In the genomic region with DNA sequence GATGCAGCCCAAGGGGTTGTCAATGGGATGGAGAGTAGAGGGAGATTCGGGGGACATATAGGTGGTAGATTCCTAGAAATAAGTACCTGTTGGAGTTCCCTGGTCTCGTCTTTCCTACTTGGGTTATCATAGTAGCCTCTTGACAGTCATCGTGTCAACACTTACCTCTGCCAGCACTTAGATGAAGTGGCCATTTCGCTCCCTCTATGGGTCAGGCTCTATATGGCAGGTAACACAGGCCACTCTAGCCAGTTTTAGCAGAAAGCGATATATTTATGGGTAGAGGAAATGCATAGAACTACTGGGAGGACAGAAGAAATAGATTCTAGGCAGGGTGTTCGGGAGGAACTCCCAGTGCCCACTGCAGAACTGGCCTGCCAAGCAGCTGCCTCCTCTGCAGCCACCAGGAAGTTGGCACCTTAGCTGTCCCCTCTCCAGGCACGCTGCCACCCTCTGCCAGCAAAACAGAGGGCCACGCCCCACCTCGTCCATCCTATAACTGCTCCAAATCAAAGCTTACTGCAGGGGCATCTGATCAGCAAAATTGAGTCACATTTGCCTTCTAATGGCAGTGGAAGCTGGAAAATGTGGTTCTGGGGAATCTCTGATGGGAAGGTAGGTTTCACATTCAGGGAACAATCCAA, we compare ENCODE assay signal across 11 cellular contexts.
DNase-seq lines count a peak whose midpoint lies in the region; ATAC-seq, FAIRE-seq and TF ChIP-seq lines count a peak whose summit lies in the region.
"Had no signal": no experiment of that assay in that cellular context is flagged by ENCODE, and none has a peak within 500 bp of the region (broad histone marks: within the 10 kb centered on the region; RNA-seq: fewer than 3 reads in every experiment).

No MANE protein-coding gene starts in this region.

- no peaks in the 10 kb centered on the region for H3K9me3 ChIP-seq in DND-41 (ENCODE audit: insufficient read depth, low read length, severe bottlenecking)
- no peaks in the 10 kb centered on the region for H3K9me3 ChIP-seq in keratinocyte (ENCODE audit: control insufficient read depth, low read depth, low read length)

- dilution Hi-C loops in keratinocyte (cut with MboI; ENCODE audit: extremely low pct_ligation_motif_present, low sequenced_read_pairs), result no loop called here

- H3K27ac ChIP-seq in DND-41 (ENCODE audit: low read length), result no peak overlapping the region
- no peak overlapping the region for H3K27ac ChIP-seq in keratinocyte (ENCODE audit: control insufficient read depth, insufficient read depth, low read length)
- H3K27ac ChIP-seq in dorsolateral prefrontal cortex, result no peak overlapping the region

- FAIRE-seq in keratinocyte (lab: Jason Lieb, UNC), result no peak
- FAIRE-seq: D721Med had no signal

- no peaks in the 10 kb centered on the region for H3K36me3 ChIP-seq in DND-41 (ENCODE audit: insufficient read depth, low read length)
- H3K36me3 ChIP-seq in keratinocyte (ENCODE audit: control insufficient read depth in 2 of 2, extremely low read depth in 1 of 2, insufficient read depth in 2 of 2, low read length in 2 of 2), result no peaks in the 10 kb centered on the region

- no peaks in the 10 kb centered on the region for H3K79me2 ChIP-seq in DND-41 (ENCODE audit: insufficient read depth, low read length)
- H3K79me2 ChIP-seq in keratinocyte (ENCODE audit: control insufficient read depth, insufficient read depth, low read length), result no peaks in the 10 kb centered on the region

- DNase-seq in DND-41 (no peak), NCI-H774 (lab: John Stamatoyannopoulos, UW) (peak; percentile 11), keratinocyte (ENCODE audit: low read depth, low spot score) (no peak), NCI-H2227 treated with DMSO at 0.1 percent for 48 hours (lab: John Stamatoyannopoulos, UW) (no peak), dorsolateral prefrontal cortex (no peak)
- DNase-seq: activated CD4-positive, alpha-beta T cell treated with anti-CD3 and anti-CD28 coated beads, Interleukin-2, amount 50 U/mL, for 1 hour; stimulated activated naive B cell treated with anti-CD40 and anti-IgM and Interleukin-4, amounts not matched to agents 10 μg/mL and 1 μg/mL and 100 μg/mL, for 72 hours had no signal

- ATAC-seq in DND-41 (ENCODE audit: insufficient read depth, low read depth), result no peak
- peak; percentile 53 for ATAC-seq in GM21576 (IDR thresholded peaks at IDR 0.05; ENCODE audit: unreplicated experiment)
- no peak for ATAC-seq in GM18858 (IDR thresholded peaks at IDR 0.05; ENCODE audit: unreplicated experiment)
- no peak for ATAC-seq in HG03139 (IDR thresholded peaks at IDR 0.05; ENCODE audit: unreplicated experiment)

- H3K9me1 ChIP-seq in keratinocyte (ENCODE audit: control insufficient read depth, extremely low read depth, insufficient read depth, low read length), result no peaks in the 10 kb centered on the region

- no peak overlapping the region for H3K4me3 ChIP-seq in DND-41 (ENCODE audit: low read depth in 1 of 2, low read length in 2 of 2)
- H3K4me3 ChIP-seq in keratinocyte (ENCODE audit: control insufficient read depth in 2 of 3, extremely low read depth in 1 of 3, insufficient read depth in 2 of 3, low read depth in 1 of 3, low read length in 3 of 3), result no peak overlapping the region
- no peak overlapping the region for H3K4me3 ChIP-seq in dorsolateral prefrontal cortex

- no peaks in the 10 kb centered on the region for H4K20me1 ChIP-seq in DND-41 (ENCODE audit: insufficient read depth, low read length)
- H4K20me1 ChIP-seq in keratinocyte (ENCODE audit: control insufficient read depth, extremely low read depth, insufficient read depth, low read length), result no peaks in the 10 kb centered on the region

- H3K4me1 ChIP-seq in DND-41 (ENCODE audit: insufficient read depth, low read length), result no peaks in the 10 kb centered on the region
- no peaks in the 10 kb centered on the region for H3K4me1 ChIP-seq in keratinocyte (ENCODE audit: control insufficient read depth, extremely low read depth, insufficient read depth, low read length)

- H2AFZ ChIP-seq in DND-41 (ENCODE audit: low read depth, low read length) (no peak overlapping the region), keratinocyte (ENCODE audit: control insufficient read depth, low read length) (no peak overlapping the region)

- H3K4me2 ChIP-seq in DND-41 (ENCODE audit: insufficient read depth, low read length), result no peak overlapping the region
- H3K4me2 ChIP-seq in keratinocyte (ENCODE audit: control insufficient read depth, extremely low read depth, insufficient read depth, low read depth, low read length), result no peak overlapping the region

- intact Hi-C loops in dorsolateral prefrontal cortex (cut with DNase I), result no loop called here

- TF ChIP-seq CTCF in DND-41 (IDR thresholded peaks at IDR 0.05; ENCODE audit: borderline replicate concordance, extremely low read depth, low read length, poor library complexity, severe bottlenecking) (peak; percentile 18), keratinocyte (optimal IDR thresholded peaks at IDR 0.05 in 1 of 3, IDR thresholded peaks at IDR 0.05 in 1 of 3, conservative IDR thresholded peaks at IDR 0.05 in 1 of 3; ENCODE audit: extremely low read depth in 1 of 3, insufficient read depth in 2 of 3, low read length in 3 of 3) (peak; percentile 22 to 40 (median 38)), dorsolateral prefrontal cortex (IDR thresholded peaks at IDR 0.05 in 54 of 56, conservative IDR thresholded peaks at IDR 0.05 in 2 of 56; ENCODE audit: low read depth in 1 of 56, partially characterized antibody in 56 of 56) (no peak)

- H3K9ac ChIP-seq in DND-41 (ENCODE audit: low read depth, low read length) (no peak overlapping the region), keratinocyte (ENCODE audit: control insufficient read depth, extremely low read depth, insufficient read depth, low read length) (no peak overlapping the region)

- no peaks in the 10 kb centered on the region for H3K27me3 ChIP-seq in DND-41 (ENCODE audit: insufficient read depth, low read length, poor library complexity)
- peaks cover 10% of the 10 kb centered on the region for H3K27me3 ChIP-seq in keratinocyte (ENCODE audit: control insufficient read depth, extremely low read depth, insufficient read depth, low read length)
- peaks cover 0 to 39% (median 4%) of the 10 kb centered on the region in 45 donors for H3K27me3 ChIP-seq in dorsolateral prefrontal cortex

Comparison
In these comparisons a context has a peak if more than half of its experiments do, and no peak if none do; other contexts are left out.
1. CTCF ChIP-seq: peak in DND-41 (single experiment) and keratinocyte (3 of 3); none in dorsolateral prefrontal cortex (0 of 56).